ENCODE assay signal across 21 cellular contexts in genomic region chr9:71733176-71733575, GRCh38. TPM values are rescaled to one million over a fixed set of nuclear protein-coding genes. Genes with fewer than 3 reads are reported as not detected.
DNase-seq lines count a peak whose midpoint lies in the region; ATAC-seq and TF ChIP-seq lines count a peak whose summit lies in the region.
"Had no signal": no experiment of that assay in that cellular context is flagged by ENCODE, and none has a peak within 500 bp of the region (broad histone marks: within the 10 kb centered on the region; RNA-seq: fewer than 3 reads in every experiment).

No MANE protein-coding gene starts in this region.

- no peaks in the 10 kb centered on the region for H3K27me3 Mint-ChIP-seq in natural killer cell (ENCODE audit: low read depth in 2 of 2)
- H3K27me3 Mint-ChIP-seq in natural killer cell treated with Interleukin-12 subunit alpha and Interleukin-12 subunit beta and Interleukin-15 and Interleukin-18, amount 100 ng/mL, for 72 hours: no peaks in the 10 kb centered on the region
- no peaks in the 10 kb centered on the region for H3K27me3 Mint-ChIP-seq in T-helper 17 cell
- no peaks in the 10 kb centered on the region for H3K27me3 Mint-ChIP-seq in type B pancreatic cell
- H3K27me3 Mint-ChIP-seq: activated CD4-positive, alpha-beta memory T cell treated with anti-CD3 and anti-CD28 coated beads, Interleukin-2, amount 10 ng/mL, durations not matched to agents 7 days and 5 days had no signal

- ATAC-seq in natural killer cell: no peak
- no peak for ATAC-seq in natural killer cell treated with Interleukin-12 subunit alpha and Interleukin-12 subunit beta and Interleukin-15 and Interleukin-18, amount 100 ng/mL, for 72 hours
- no peak for ATAC-seq in T-helper 17 cell
- ATAC-seq in HG03159 (IDR thresholded peaks at IDR 0.05; ENCODE audit: unreplicated experiment): no peak
- ATAC-seq: left colon had no signal

- DNase-seq in natural killer cell (no peak), T-helper 17 cell (no peak), foreskin fibroblast (peak; percentile 18 to 56), type B pancreatic cell (ENCODE audit: extremely low spot score, unreplicated experiment) (no peak), NCI-H446 (lab: John Stamatoyannopoulos, UW) (no peak)
- DNase-seq in natural killer cell treated with Interleukin-12 subunit alpha and Interleukin-12 subunit beta and Interleukin-15 and Interleukin-18, amount 100 ng/mL, for 72 hours (ENCODE audit: low spot score): no peak
- DNase-seq in activated effector memory CD4-positive, alpha-beta T cell treated with Interleukin-2 at 50 U/mL for 16 hours: no peak
- DNase-seq: activated CD4-positive, alpha-beta memory T cell treated with anti-CD3 and anti-CD28 coated beads, Interleukin-2, amount 10 ng/mL, durations not matched to agents 7 days and 5 days; activated CD4-positive, CD25-positive, alpha-beta regulatory T cell; activated T-cell treated with anti-CD3 and anti-CD28 coated beads for 4 hours; central memory CD4-positive, alpha-beta T cell; glutamatergic neuron; KBM-7; left colon; NCI-H1436 treated with DMSO at 0.1 percent for 48 hours; NCI-H526 treated with DMSO at 0.1 percent for 48 hours; stimulated activated CD8-positive, alpha-beta memory T cell treated with anti-CD3 and anti-CD28 coated beads, Interleukin-4, amount 100 ng/mL, for 48 hours; T-helper 9 cell had no signal

- intact Hi-C loops in natural killer cell (cut with micrococcal nuclease): loop anchor here (5.0 kb wide), 1 partner anchor 34 kb away; the partner anchor contains the start of gene CEMIP2

- H3K4me1 Mint-ChIP-seq in natural killer cell: peaks cover 17 to 28% of the 10 kb centered on the region in 2 donors
- H3K4me1 Mint-ChIP-seq in natural killer cell treated with Interleukin-12 subunit alpha and Interleukin-12 subunit beta and Interleukin-15 and Interleukin-18, amount 100 ng/mL, for 72 hours (ENCODE audit: low read depth in 2 of 2): peaks cover 0 to 5% of the 10 kb centered on the region in 2 donors
- H3K4me1 Mint-ChIP-seq in T-helper 17 cell: peaks cover 12% of the 10 kb centered on the region
- peaks cover 17% of the 10 kb centered on the region for H3K4me1 Mint-ChIP-seq in type B pancreatic cell (ENCODE audit: unreplicated experiment)

- peak overlapping the region; percentile 10 to 57 for H3K27ac Mint-ChIP-seq in natural killer cell
- H3K27ac Mint-ChIP-seq in natural killer cell treated with Interleukin-12 subunit alpha and Interleukin-12 subunit beta and Interleukin-15 and Interleukin-18, amount 100 ng/mL, for 72 hours: no peak overlapping the region
- H3K27ac Mint-ChIP-seq in T-helper 17 cell: peak overlapping the region; percentile 1
- H3K27ac Mint-ChIP-seq in type B pancreatic cell: peak overlapping the region; percentile 74
- H3K27ac Mint-ChIP-seq: activated CD4-positive, alpha-beta memory T cell treated with anti-CD3 and anti-CD28 coated beads, Interleukin-2, amount 10 ng/mL, durations not matched to agents 7 days and 5 days had no signal

- no peak for TF ChIP-seq CTCF in natural killer cell (IDR thresholded peaks at IDR 0.05)
- TF ChIP-seq CTCF in foreskin fibroblast (IDR thresholded peaks at IDR 0.05; ENCODE audit: low read depth, low read length): no peak
- TF ChIP-seq CTCF in type B pancreatic cell (conservative IDR thresholded peaks at IDR 0.05): no peak

- no peaks in the 10 kb centered on the region for H3K9me3 ChIP-seq in T-helper 17 cell (ENCODE audit: control insufficient read depth, low read length, poor library complexity, severe bottlenecking)
- H3K9me3 ChIP-seq: HAP-1 had no signal

- H3K9me3 Mint-ChIP-seq in natural killer cell (no peaks in the 10 kb centered on the region), type B pancreatic cell (no peaks in the 10 kb centered on the region)
- no peaks in the 10 kb centered on the region for H3K9me3 Mint-ChIP-seq in natural killer cell treated with Interleukin-12 subunit alpha and Interleukin-12 subunit beta and Interleukin-15 and Interleukin-18, amount 100 ng/mL, for 72 hours
- H3K9me3 Mint-ChIP-seq: activated CD4-positive, alpha-beta memory T cell treated with anti-CD3 and anti-CD28 coated beads, Interleukin-2, amount 10 ng/mL, durations not matched to agents 7 days and 5 days; nephron progenitor cell had no signal

- H3K4me3 Mint-ChIP-seq in natural killer cell (no peak overlapping the region), T-helper 17 cell (no peak overlapping the region), type B pancreatic cell (peak overlapping the region; percentile 42)
- H3K4me3 Mint-ChIP-seq in natural killer cell treated with Interleukin-12 subunit alpha and Interleukin-12 subunit beta and Interleukin-15 and Interleukin-18, amount 100 ng/mL, for 72 hours: no peak overlapping the region
- H3K4me3 Mint-ChIP-seq: activated CD4-positive, alpha-beta memory T cell treated with anti-CD3 and anti-CD28 coated beads, Interleukin-2, amount 10 ng/mL, durations not matched to agents 7 days and 5 days; nephron progenitor cell had no signal

- H3K36me3 Mint-ChIP-seq in natural killer cell (peaks cover 48% of the 10 kb centered on the region), T-helper 17 cell (ENCODE audit: low read depth) (peaks cover 16% of the 10 kb centered on the region), type B pancreatic cell (peaks cover 50% of the 10 kb centered on the region)
- peaks cover 40% of the 10 kb centered on the region for H3K36me3 Mint-ChIP-seq in natural killer cell treated with Interleukin-12 subunit alpha and Interleukin-12 subunit beta and Interleukin-15 and Interleukin-18, amount 100 ng/mL, for 72 hours

- H3K4me3 ChIP-seq in foreskin fibroblast (ENCODE audit: low read depth in 1 of 2, low read length in 2 of 2): no peak overlapping the region
- H3K4me3 ChIP-seq: HAP-1 had no signal

RNA-seq across cellular contexts. Expression of gene CEMIP2, which starts 35.1 kb away (rescaled TPM):
- total RNA-seq in natural killer cell (100 to 1,000 TPM; 204 to 326 (median 230) TPM), T-helper 17 cell (100 to 1,000 TPM; 129 to 240 TPM), type B pancreatic cell (ENCODE audit: low replicate concordance) (58.1 and 97.7 TPM in 2 replicates)
- total RNA-seq in natural killer cell treated with Interleukin-12 subunit alpha and Interleukin-12 subunit beta and Interleukin-15 and Interleukin-18, amount 100 ng/mL, for 72 hours: 10 to 100 TPM; 39.8 to 63.7 TPM

Comparison
In these comparisons a context has a peak if more than half of its experiments do, and no peak if none do; other contexts are left out.
1. H3K27ac Mint-ChIP-seq: peak in natural killer cell (2 of 2), T-helper 17 cell (single experiment) and type B pancreatic cell (single experiment); none in natural killer cell treated with Interleukin-12 subunit alpha and Interleukin-12 subunit beta and Interleukin-15 and Interleukin-18, amount 100 ng/mL, for 72 hours (0 of 2).
2. DNase-seq: peak in foreskin fibroblast (2 of 2); none in natural killer cell (single experiment), natural killer cell treated with Interleukin-12 subunit alpha and Interleukin-12 subunit beta and Interleukin-15 and Interleukin-18, amount 100 ng/mL, for 72 hours (single experiment), T-helper 17 cell (0 of 3), type B pancreatic cell (single experiment), activated effector memory CD4-positive, alpha-beta T cell treated with Interleukin-2 at 50 U/mL for 16 hours (single experiment) and NCI-H446 (0 of 2).